ENCODE assay signal across 9 cellular contexts in genomic region chr1:195195423-195196057, GRCh38.
A peak's percentile ranks its signal among the peaks of the same experiment; 100 is the strongest.
DNase-seq lines count a peak whose midpoint lies in the region; ATAC-seq and TF ChIP-seq lines count a peak whose summit lies in the region.
"Had no signal": no experiment of that assay in that cellular context is flagged by ENCODE, and none has a peak within 500 bp of the region (broad histone marks: within the 10 kb centered on the region; RNA-seq: fewer than 3 reads in every experiment).

No MANE protein-coding gene starts in this region.

- intact Hi-C loops in right lobe of liver (cut with DNase I) = no loop called here
- intact Hi-C loops in thyroid gland (cut with DNase I) = no loop called here
- intact Hi-C loops in gastrocnemius medialis (cut with DNase I; ENCODE audit: low total_unique reads) = no loop called here

- ATAC-seq in GM21515 (IDR thresholded peaks at IDR 0.05; ENCODE audit: unreplicated experiment) (peak; percentile 97), HG03354 (IDR thresholded peaks at IDR 0.05; ENCODE audit: poor library complexity, severe bottlenecking, unreplicated experiment) (peak; percentile 97), right lobe of liver (no peak), gastrocnemius medialis (no peak)
- peak; percentile 59 for ATAC-seq in central memory CD8-positive, alpha-beta T cell (replicated peaks; ENCODE audit: extremely low read depth, poor library complexity, severe bottlenecking)

- H3K4me3 ChIP-seq in right lobe of liver (no peak overlapping the region), thyroid gland (replicated peaks in 1 of 3) (no peak overlapping the region), gastrocnemius medialis (no peak overlapping the region)

- H3K27ac ChIP-seq in right lobe of liver (no peak overlapping the region), thyroid gland (no peak overlapping the region), gastrocnemius medialis (no peak overlapping the region)

- TF ChIP-seq POLR2A in right lobe of liver (IDR thresholded peaks at IDR 0.05) = no peak
- no peak for TF ChIP-seq POLR2A in thyroid gland (IDR thresholded peaks at IDR 0.05)
- no peak for TF ChIP-seq POLR2A in gastrocnemius medialis (IDR thresholded peaks at IDR 0.05)

- H3K27me3 ChIP-seq in right lobe of liver (no peaks in the 10 kb centered on the region), thyroid gland (no peaks in the 10 kb centered on the region), gastrocnemius medialis (no peaks in the 10 kb centered on the region)

- DNase-seq in activated CD4-positive, alpha-beta T cell treated with anti-CD3 and anti-CD28 coated beads for 48 hours = peak; percentile 21
- no peak for DNase-seq in activated CD4-positive, alpha-beta T cell treated with anti-CD3 and anti-CD28 coated beads for 1 hour
- no peak for DNase-seq in central memory CD8-positive, alpha-beta T cell (ENCODE audit: low spot score in 2 of 2)
- DNase-seq in right lobe of liver = no peak
- no peak for DNase-seq in thyroid gland
- no peak for DNase-seq in gastrocnemius medialis
- DNase-seq: IMR-90 had no signal

- H3K27ac Mint-ChIP-seq in central memory CD8-positive, alpha-beta T cell (ENCODE audit: low read depth) = peak overlapping the region; percentile 2

- H3K9me3 ChIP-seq in right lobe of liver (no peaks in the 10 kb centered on the region), thyroid gland (no peaks in the 10 kb centered on the region), gastrocnemius medialis (no peaks in the 10 kb centered on the region)

- H3K4me3 Mint-ChIP-seq in central memory CD8-positive, alpha-beta T cell = peak overlapping the region; percentile 26

- no peaks in the 10 kb centered on the region for H3K27me3 Mint-ChIP-seq in central memory CD8-positive, alpha-beta T cell

- in situ Hi-C loops in gastrocnemius medialis (cut with MboI; ENCODE audit: low sequenced_read_pairs in 4 of 4) = no loop called here

- no peaks in the 10 kb centered on the region for H3K9me3 Mint-ChIP-seq in central memory CD8-positive, alpha-beta T cell

- 64% methylated on average over 8 of the region's 8 CpGs for WGBS in right lobe of liver (ENCODE audit: insufficient coverage, low coverage, low lambda C conversion rate, missing lambda C conversion rate)
- 79 to 89% methylated on average over 8 of the region's 8 CpGs for WGBS in thyroid gland, 2 donors

- no peaks in the 10 kb centered on the region for H3K36me3 Mint-ChIP-seq in central memory CD8-positive, alpha-beta T cell (ENCODE audit: insufficient read depth)

- H3K4me1 ChIP-seq in right lobe of liver (no peaks in the 10 kb centered on the region), thyroid gland (no peaks in the 10 kb centered on the region), gastrocnemius medialis (no peaks in the 10 kb centered on the region)

- peaks cover 5% of the 10 kb centered on the region for H3K4me1 Mint-ChIP-seq in central memory CD8-positive, alpha-beta T cell

- H3K36me3 ChIP-seq in right lobe of liver (no peaks in the 10 kb centered on the region), thyroid gland (no peaks in the 10 kb centered on the region), gastrocnemius medialis (no peaks in the 10 kb centered on the region)

- no peak for TF ChIP-seq CTCF in right lobe of liver (IDR thresholded peaks at IDR 0.05)
- no peak for TF ChIP-seq CTCF in thyroid gland (IDR thresholded peaks at IDR 0.05)
- TF ChIP-seq CTCF in gastrocnemius medialis (IDR thresholded peaks at IDR 0.05 in 4 of 5, conservative IDR thresholded peaks at IDR 0.05 in 1 of 5) = no peak

Comparison
In these comparisons a context has a peak if more than half of its experiments do, and no peak if none do; other contexts are left out.
1. ATAC-seq: peak in GM21515 (single experiment), HG03354 (single experiment) and central memory CD8-positive, alpha-beta T cell (single experiment); none in right lobe of liver (0 of 4) and gastrocnemius medialis (0 of 2).